22 cellular contexts compared by ENCODE assay signal in the genomic region with DNA sequence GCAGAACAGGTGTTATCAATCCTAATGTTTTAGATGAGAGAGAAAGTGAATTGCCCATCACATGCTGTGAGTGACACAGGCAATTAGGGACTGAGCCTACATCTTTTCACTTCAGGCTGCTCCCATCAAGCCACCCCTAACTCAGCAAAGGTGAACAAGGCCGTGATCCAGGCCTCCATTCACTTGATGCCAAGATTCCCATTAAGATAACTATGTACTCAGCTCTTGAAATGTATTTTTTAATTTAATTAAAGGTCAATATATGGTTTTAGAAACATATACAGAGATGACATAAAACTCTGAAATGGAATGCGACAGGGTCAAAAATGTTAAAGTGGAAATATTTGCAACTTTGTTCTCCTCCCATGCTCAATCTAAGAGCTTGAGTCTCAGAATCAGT.
"Had no signal": no experiment of that assay in that cellular context is flagged by ENCODE, and none has a peak within 500 bp of the region (broad histone marks: within the 10 kb centered on the region; RNA-seq: fewer than 3 reads in every experiment).

No MANE protein-coding gene starts in this region.

- H3K27ac ChIP-seq: RWPE1 had no signal

- H3K27ac Mint-ChIP-seq: T-cell had no signal

- ATAC-seq: HepG2, Panc1, PC-3, T-cell had no signal

- H3K9me3 ChIP-seq: MG63 had no signal

- H3K36me3 ChIP-seq: MG63 had no signal

- H3K27me3 ChIP-seq: MG63 had no signal

- DNase-seq: IMR-90, Karpas-422, KG1, MG63, NCI-H1092 treated with DMSO at 0.1 percent for 48 hours, NCI-H1436, NCI-H1694 treated with DMSO at 0.1 percent for 48 hours, NCI-H1930, NCI-H2081, NCI-H2107, NCI-H226, NCI-H446, NCI-H510A, NCI-H524 treated with DMSO at 0.1 percent for 48 hours, NCI-H69, PC-3, SHP77, SW 1271, T-cell had no signal

- H3K9me3 Mint-ChIP-seq: T-cell had no signal

- H3K36me3 Mint-ChIP-seq: T-cell had no signal

- H3K4me3 ChIP-seq: MG63 had no signal

- H3K4me3 Mint-ChIP-seq: T-cell had no signal
